ENCODE assay signal across 8 cellular contexts in genomic region chr15:91997163-91997562, GRCh38.
"Had no signal": no experiment of that assay in that cellular context is flagged by ENCODE, and none has a peak within 500 bp of the region (broad histone marks: within the 10 kb centered on the region; RNA-seq: fewer than 3 reads in every experiment).

No MANE protein-coding gene starts in this region.

- H3K27ac ChIP-seq: HL-60, KMS-11 had no signal

- H3K9ac ChIP-seq: KMS-11 had no signal

- ATAC-seq: K562 had no signal

- DNase-seq: IMR-90, Karpas-422, KBM-7, KG1 had no signal

- H3K4me2 ChIP-seq: KMS-11 had no signal

- FAIRE-seq: HTR-8/SVneo, K562 had no signal

- H3K4me3 ChIP-seq: K562 had no signal
